1 cellular context compared by ENCODE assay signal in the genomic region with DNA sequence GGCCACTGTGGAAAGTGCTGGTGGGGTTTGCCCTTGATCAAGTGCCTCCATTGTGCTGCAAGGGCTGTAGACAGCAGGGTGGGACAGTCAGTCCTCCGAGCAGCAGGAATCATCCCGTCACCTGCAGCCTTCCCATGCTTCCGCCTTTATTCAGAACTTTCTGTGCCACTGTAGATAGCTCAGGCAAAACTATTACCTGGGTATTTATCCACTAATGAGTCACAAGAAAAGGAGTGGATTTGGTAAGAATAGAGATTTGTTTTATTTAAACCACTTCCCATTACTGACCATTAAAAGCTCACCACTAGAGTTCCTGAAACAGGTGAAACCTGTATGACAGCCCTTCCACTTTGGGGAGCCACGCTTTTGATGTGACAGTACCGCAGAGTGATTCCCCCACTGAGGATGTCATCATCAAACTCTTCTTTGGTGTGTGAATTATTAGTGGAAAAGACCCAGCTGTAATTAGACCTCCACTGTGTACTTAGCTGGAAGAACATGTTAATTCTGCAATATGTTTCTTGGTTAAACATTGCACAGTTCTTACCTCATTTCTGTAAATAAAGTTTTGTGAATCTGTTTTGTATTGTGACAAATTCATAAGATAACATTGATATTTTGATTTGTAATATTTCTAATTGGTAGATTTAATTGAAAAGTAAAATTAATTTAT.
TF ChIP-seq lines count a peak whose summit lies in the region.

No MANE protein-coding gene starts in this region.

TF ChIP-seq in endothelial cell of umbilical vein, 7 proteins besides CTCF, POLR2A, EP300 and RAD21:
- TF ChIP-seq FOS (IDR thresholded peaks at IDR 0.05; ENCODE audit: borderline replicate concordance, insufficient read depth, low read length) (no peak), MYC (IDR thresholded peaks at IDR 0.05; ENCODE audit: low read depth, low read length) (no peak), EZH2 (IDR thresholded peaks at IDR 0.05; ENCODE audit: borderline replicate concordance, low read depth, low read length, severe bottlenecking) (no peak), POLR2AphosphoS5 (IDR thresholded peaks at IDR 0.05; ENCODE audit: insufficient read depth, low read depth, low read length) (no peak), JUN (IDR thresholded peaks at IDR 0.05; ENCODE audit: borderline replicate concordance, insufficient read depth, insufficient read length, low read depth) (no peak), GATA2 (IDR thresholded peaks at IDR 0.05; ENCODE audit: insufficient read depth, insufficient read length, low read depth, low read length) (no peak)
- TF ChIP-seq, protein P1, sequence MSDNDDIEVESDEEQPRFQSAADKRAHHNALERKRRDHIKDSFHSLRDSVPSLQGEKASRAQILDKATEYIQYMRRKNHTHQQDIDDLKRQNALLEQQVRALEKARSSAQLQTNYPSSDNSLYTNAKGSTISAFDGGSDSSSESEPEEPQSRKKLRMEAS (IDR thresholded peaks at IDR 0.05; ENCODE audit: insufficient read depth, insufficient read length), result no peak
